ENCODE assay signal across 22 cellular contexts in the genomic region with DNA sequence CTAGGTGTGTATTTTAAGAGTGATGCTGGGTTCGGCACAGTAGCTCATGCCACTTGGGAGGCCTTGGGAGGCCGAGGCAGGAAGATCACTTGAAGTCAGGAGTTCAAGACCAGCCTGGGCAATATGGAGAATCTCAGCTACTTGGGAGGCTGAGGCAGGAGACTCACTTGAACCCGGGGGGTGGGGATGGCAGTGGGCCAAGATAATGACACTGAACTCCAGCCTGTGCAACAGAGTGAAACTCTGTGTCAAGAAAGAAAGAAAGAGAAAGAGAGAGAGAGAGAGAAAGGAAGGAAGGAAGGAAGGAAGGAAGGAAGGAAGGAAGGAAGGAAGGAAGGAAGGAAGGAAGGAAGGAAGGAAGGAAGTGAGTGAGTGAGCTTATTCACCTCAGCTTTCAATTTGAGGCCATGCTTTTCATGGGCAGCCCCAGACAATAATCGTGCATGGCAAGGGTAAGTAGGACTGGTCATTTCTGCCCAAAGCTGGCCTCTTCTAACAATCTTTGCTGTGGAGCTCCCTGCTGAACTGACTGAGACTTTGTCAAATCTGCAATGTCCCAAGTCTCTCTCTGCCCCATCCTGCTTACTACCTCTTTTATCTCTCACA.
"Had no signal": no experiment of that assay in that cellular context is flagged by ENCODE, and none has a peak within 500 bp of the region (broad histone marks: within the 10 kb centered on the region; RNA-seq: fewer than 3 reads in every experiment).

No MANE protein-coding gene starts in this region.

- FAIRE-seq: endometrium, islet of Langerhans had no signal

- H3K36me3 Mint-ChIP-seq: naive thymus-derived CD8-positive, alpha-beta T cell had no signal

- ATAC-seq: gastrocnemius medialis; heart right ventricle; left lobe of liver; mucosa of descending colon; naive thymus-derived CD8-positive, alpha-beta T cell; psoas muscle; sciatic nerve; stimulated activated naive CD8-positive, alpha-beta T cell treated with anti-CD3 and anti-CD28 coated beads, Interleukin-15, Interleukin-2, amounts not matched to agents 100 U/mL and 50 U/mL, for 24 hours had no signal

- H3K4me1 ChIP-seq: tibial artery, upper lobe of left lung, uterus had no signal

- H3K36me3 ChIP-seq: esophagus muscularis mucosa, gastrocnemius medialis, heart right ventricle, neutrophil, tibial artery, upper lobe of left lung, uterus had no signal

- H3K4me3 Mint-ChIP-seq: naive thymus-derived CD8-positive, alpha-beta T cell had no signal

- H3K4me3 ChIP-seq: esophagus muscularis mucosa, gastrocnemius medialis, heart right ventricle, mucosa of descending colon, psoas muscle, tibial artery, upper lobe of left lung, uterus had no signal

- H3K27ac ChIP-seq: epithelial cell of prostate, esophagus muscularis mucosa, gastrocnemius medialis, heart right ventricle, neutrophil, psoas muscle, tibial artery, upper lobe of left lung, uterus had no signal

- DNase-seq: effector memory CD4-positive, alpha-beta T cell; gastrocnemius medialis; heart right ventricle; hypothalamus; mammary epithelial cell; mucosa of descending colon; naive thymus-derived CD8-positive, alpha-beta T cell; psoas muscle; retina; stimulated activated CD4-positive, alpha-beta T cell treated with anti-CD3 and anti-CD28 coated beads, Interleukin-2, amount 100 ng/mL, for 24 hours; stimulated activated CD4-positive, alpha-beta T cell treated with anti-CD3 and anti-CD28 coated beads, Interleukin-4, amount 100 ng/mL, for 4 hours; stimulated activated naive CD8-positive, alpha-beta T cell treated with anti-CD3 and anti-CD28 coated beads, Interleukin-15, Interleukin-2, amounts not matched to agents 100 U/mL and 50 U/mL, for 24 hours; tibial artery; upper lobe of left lung; uterus had no signal

- H3K27me3 ChIP-seq: esophagus muscularis mucosa, gastrocnemius medialis, heart right ventricle, neutrophil, tibial artery, upper lobe of left lung, uterus had no signal

- H3K9me3 Mint-ChIP-seq: naive thymus-derived CD8-positive, alpha-beta T cell had no signal

- H3K9me3 ChIP-seq: esophagus muscularis mucosa, gastrocnemius medialis, mucosa of descending colon, neutrophil, psoas muscle, tibial artery, upper lobe of left lung, uterus had no signal
